15 cellular contexts compared by ENCODE assay signal in the genomic region with DNA sequence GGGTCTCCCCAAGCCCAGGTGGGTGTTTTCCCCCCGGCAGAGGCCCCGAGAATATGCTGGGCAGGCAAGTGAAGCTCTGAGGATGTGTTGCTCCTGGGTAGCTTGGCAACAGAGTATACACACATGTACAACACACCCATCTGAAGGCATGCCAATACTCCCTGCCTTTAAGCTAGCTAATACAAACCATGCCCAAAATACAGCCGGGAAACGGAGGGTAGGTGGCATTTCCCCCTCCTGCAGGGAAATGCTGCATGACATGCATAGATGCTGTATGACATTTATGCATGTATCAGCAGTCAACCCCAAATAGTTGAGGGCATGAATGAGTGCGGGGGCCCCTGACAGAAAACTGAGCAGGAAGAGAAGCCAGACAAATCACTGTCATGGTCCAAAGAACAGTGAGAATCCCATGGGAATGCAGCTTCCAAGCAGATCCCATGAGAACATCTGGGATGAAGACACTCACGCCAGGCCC.
DNase-seq lines count a peak whose midpoint lies in the region; ATAC-seq and TF ChIP-seq lines count a peak whose summit lies in the region.
"Had no signal": no experiment of that assay in that cellular context is flagged by ENCODE, and none has a peak within 500 bp of the region (broad histone marks: within the 10 kb centered on the region; RNA-seq: fewer than 3 reads in every experiment).

No MANE protein-coding gene starts in this region.

- H3K4me1 ChIP-seq in uterus, result peaks cover 0 to 15% of the 10 kb centered on the region in 2 donors

- no peak overlapping the region for H3K4me3 ChIP-seq in uterus
- H3K4me3 ChIP-seq: PC-9 had no signal

- H3K27me3 Mint-ChIP-seq in nephron progenitor cell (ENCODE audit: low read depth, poor library complexity), result peaks cover 10% of the 10 kb centered on the region
- H3K27me3 Mint-ChIP-seq: stimulated activated naive CD8-positive, alpha-beta T cell treated with anti-CD3 and anti-CD28 coated beads, Interleukin-15, amount 100 ng/mL, for 72 hours had no signal

- H3K4me1 Mint-ChIP-seq in nephron progenitor cell, result peaks cover 37% of the 10 kb centered on the region
- H3K4me1 Mint-ChIP-seq: activated CD4-positive, alpha-beta T cell treated with anti-CD3 and anti-CD28 coated beads, Interleukin-2, amount 10 ng/mL, durations not matched to agents 24 days and 14 days; stimulated activated naive CD8-positive, alpha-beta T cell treated with anti-CD3 and anti-CD28 coated beads, Interleukin-15, amount 100 ng/mL, for 72 hours had no signal

- H3K36me3 Mint-ChIP-seq in nephron progenitor cell (ENCODE audit: low read depth), result peaks cover 8% of the 10 kb centered on the region

- WGBS in adipose tissue, 3 donors, result 47 to 78% (median 56%) methylated on average over 6 of the region's 6 CpGs

- intact Hi-C loops in uterus (cut with DNase I; ENCODE audit: low total_unique reads), result no loop called here
- intact Hi-C loops in posterior cingulate gyrus (cut with DNase I), result no loop called here

- H3K36me3 ChIP-seq in uterus, result no peaks in the 10 kb centered on the region

- peak overlapping the region; percentile 71 for H3K27ac Mint-ChIP-seq in nephron progenitor cell
- H3K27ac Mint-ChIP-seq: activated CD4-positive, alpha-beta T cell treated with anti-CD3 and anti-CD28 coated beads, Interleukin-2, amount 10 ng/mL, durations not matched to agents 24 days and 14 days; activated T-cell treated with anti-CD3 and anti-CD28 coated beads, Interleukin-2, amount 50 U/mL, for 72 hours; endodermal cell; stimulated activated naive CD8-positive, alpha-beta T cell treated with anti-CD3 and anti-CD28 coated beads, Interleukin-15, amount 100 ng/mL, for 72 hours; T-helper 1 cell treated with Interleukin-12 subunit alpha and Interleukin-12 subunit beta and Interleukin-4 antibody, amounts not matched to agents 30 μg/mL and 1 μg/mL, for 36 hours had no signal

- H3K27ac ChIP-seq in adipose tissue (ENCODE audit: low read depth, low read length) (peak overlapping the region; percentile 4), uterus (peak overlapping the region; percentile 40 to 64)
- H3K27ac ChIP-seq: PC-9 had no signal

- no peaks in the 10 kb centered on the region for H3K9me3 ChIP-seq in uterus

- H3K27me3 ChIP-seq in uterus, result no peaks in the 10 kb centered on the region

- peak; percentile 78 for DNase-seq in glomerular visceral epithelial cell (ENCODE audit: extremely low spot score)
- peak; percentile 7 for DNase-seq in nephron progenitor cell
- peak; percentile 58 to 61 for DNase-seq in uterus
- DNase-seq in posterior cingulate gyrus, result no peak
- DNase-seq: activated CD4-positive, alpha-beta T cell treated with anti-CD3 and anti-CD28 coated beads, Interleukin-2, amount 10 ng/mL, durations not matched to agents 24 days and 14 days; activated T-cell treated with anti-CD3 and anti-CD28 coated beads, Interleukin-2, amount 50 U/mL, for 72 hours; endodermal cell; HCEC 1CT; NCI-H1105 treated with DMSO at 0.1 percent for 48 hours; PC-9; stimulated activated naive CD8-positive, alpha-beta T cell treated with anti-CD3 and anti-CD28 coated beads, Interleukin-15, amount 100 ng/mL, for 72 hours had no signal

- no peak overlapping the region for H3K4me3 Mint-ChIP-seq in nephron progenitor cell
- H3K4me3 Mint-ChIP-seq: activated CD4-positive, alpha-beta T cell treated with anti-CD3 and anti-CD28 coated beads, Interleukin-2, amount 10 ng/mL, durations not matched to agents 24 days and 14 days; activated T-cell treated with anti-CD3 and anti-CD28 coated beads, Interleukin-2, amount 50 U/mL, for 72 hours; endodermal cell; stimulated activated naive CD8-positive, alpha-beta T cell treated with anti-CD3 and anti-CD28 coated beads, Interleukin-15, amount 100 ng/mL, for 72 hours; T-helper 1 cell treated with Interleukin-12 subunit alpha and Interleukin-12 subunit beta and Interleukin-4 antibody, amounts not matched to agents 30 μg/mL and 1 μg/mL, for 36 hours had no signal

- no peak for ATAC-seq in GM21526 (IDR thresholded peaks at IDR 0.05; ENCODE audit: low FRiP score, unreplicated experiment)
- no peak for ATAC-seq in HG03342 (IDR thresholded peaks at IDR 0.05; ENCODE audit: unreplicated experiment)
- ATAC-seq: activated T-cell treated with anti-CD3 and anti-CD28 coated beads, Interleukin-2, amount 50 U/mL, for 72 hours; stimulated activated naive CD8-positive, alpha-beta T cell treated with anti-CD3 and anti-CD28 coated beads, Interleukin-15, amount 100 ng/mL, for 72 hours had no signal

- no peak for TF ChIP-seq CTCF in nephron progenitor cell (IDR thresholded peaks at IDR 0.05)
- no peak for TF ChIP-seq CTCF in uterus (IDR thresholded peaks at IDR 0.05)

- TF ChIP-seq POLR2A in uterus (IDR thresholded peaks at IDR 0.05), result no peak

- H3K9me3 Mint-ChIP-seq in nephron progenitor cell, result peaks cover 9% of the 10 kb centered on the region
- H3K9me3 Mint-ChIP-seq: activated CD4-positive, alpha-beta T cell treated with anti-CD3 and anti-CD28 coated beads, Interleukin-2, amount 10 ng/mL, durations not matched to agents 24 days and 14 days; endodermal cell; T-helper 1 cell treated with Interleukin-12 subunit alpha and Interleukin-12 subunit beta and Interleukin-4 antibody, amounts not matched to agents 30 μg/mL and 1 μg/mL, for 36 hours had no signal

Comparison
In these comparisons a context has a peak if more than half of its experiments do, and no peak if none do; other contexts are left out.
1. DNase-seq: peak in glomerular visceral epithelial cell (single experiment), nephron progenitor cell (single experiment) and uterus (2 of 2); none in posterior cingulate gyrus (0 of 10).